In genomic region chr15:54792526-54792925, GRCh38 we compare ENCODE assay signal across 8 cellular contexts.
"Had no signal": no experiment of that assay in that cellular context is flagged by ENCODE, and none has a peak within 500 bp of the region (broad histone marks: within the 10 kb centered on the region; RNA-seq: fewer than 3 reads in every experiment).

No MANE protein-coding gene starts in this region.

- H2AFZ ChIP-seq: GM23248 had no signal

- H3K4me3 ChIP-seq: GM23248, K562 had no signal

- H3K9ac ChIP-seq: GM23248 had no signal

- ATAC-seq: K562 had no signal

- H3K27ac ChIP-seq: GM23248 had no signal

- FAIRE-seq: H54, HTR-8/SVneo, K562 had no signal

- DNase-seq: GM23248, GOT3, H9, HCEC 1CT, IMR-90 had no signal
